ENCODE assay signal across 7 cellular contexts in genomic region chr11:66345316-66345649, GRCh38. TPM values are rescaled to one million over a fixed set of nuclear protein-coding genes. Genes with fewer than 3 reads are reported as not detected.
DNase-seq lines count a peak whose midpoint lies in the region; ATAC-seq and TF ChIP-seq lines count a peak whose summit lies in the region.

No MANE protein-coding gene starts in this region.

- no peak for TF ChIP-seq CTCF in PC-9 (conservative IDR thresholded peaks at IDR 0.05)
- TF ChIP-seq CTCF in fibroblast of lung (conservative IDR thresholded peaks at IDR 0.05 in 1 of 2, IDR thresholded peaks at IDR 0.05 in 1 of 2; ENCODE audit: low read depth in 1 of 2, low read length in 2 of 2) = no peak

- H2AFZ ChIP-seq in PC-9 (peak overlapping the region; percentile 93), fibroblast of lung (ENCODE audit: low read length) (peak overlapping the region; percentile 84)

- no TSS peak for BruUV-seq in PC-9 (replicated peaks; lab: Mats Ljungman, UMichigan)

- H3K27me3 ChIP-seq in PC-9 (ENCODE audit: insufficient read depth, low read depth) = no peaks in the 10 kb centered on the region
- H3K27me3 ChIP-seq in fibroblast of lung (ENCODE audit: control insufficient read depth, insufficient read depth, low read length) = no peaks in the 10 kb centered on the region
- no peaks in the 10 kb centered on the region for H3K27me3 ChIP-seq in skeletal muscle tissue (ENCODE audit: control insufficient read depth in 3 of 3, insufficient read depth in 3 of 3, low read length in 3 of 3)

- intact Hi-C loops in PC-9 (cut with micrococcal nuclease; ENCODE audit: unreplicated experiment) = loop anchor here (1.0 kb wide), 1 partner anchor 26 kb away; the partner anchor contains the start of gene SLC29A2

- H3K27ac ChIP-seq in PC-9 = 0 out of 2 replicates have a peak overlapping the region, but pooled peaks have one; percentile 11
- H3K27ac ChIP-seq in fibroblast of lung (ENCODE audit: insufficient read depth, low read length) = peak overlapping the region; percentile 86
- peak overlapping the region; percentile 55 for H3K27ac ChIP-seq in skeletal muscle tissue (ENCODE audit: low read depth, low read length)

- CTCF ChIA-PET in PC-9 (lab: Charles Lee) = interaction anchor here (0.6 to 2.4 kb wide), 4 partner anchors 9 to 77 kb away, joined by 4 to 7 read pairs (median 6); partner anchors contain the start of gene RIN1

- H4K20me1 ChIP-seq in PC-9 (ENCODE audit: insufficient read depth) (peaks cover 10% of the 10 kb centered on the region), fibroblast of lung (ENCODE audit: control insufficient read depth, extremely low read depth, insufficient read depth, low read length) (no peaks in the 10 kb centered on the region)

- peak; percentile 11 for ATAC-seq in GM21576 (IDR thresholded peaks at IDR 0.05; ENCODE audit: unreplicated experiment)
- ATAC-seq in HG03025 (IDR thresholded peaks at IDR 0.05; ENCODE audit: low FRiP score, unreplicated experiment) = no peak

- H3K9ac ChIP-seq in fibroblast of lung (ENCODE audit: insufficient read depth, low read length) (peak overlapping the region; percentile 78), skeletal muscle tissue (ENCODE audit: low read depth in 1 of 3, low read length in 3 of 3) (peak overlapping the region; percentile 78 to 94 (median 94))

- no peaks in the 10 kb centered on the region for H3K9me2 ChIP-seq in PC-9 (ENCODE audit: insufficient read depth)

- peak overlapping the region; percentile 87 for H3K4me2 ChIP-seq in PC-9
- peak overlapping the region; percentile 96 for H3K4me2 ChIP-seq in fibroblast of lung (ENCODE audit: extremely low read depth, insufficient read depth, low read length)

- H3K4me3 ChIP-seq in PC-9 (peak overlapping the region; percentile 100), fibroblast of lung (replicated peaks in 1 of 4; ENCODE audit: control extremely low read depth in 1 of 4, insufficient read depth in 1 of 4, low read depth in 3 of 4, low read length in 4 of 4) (peak overlapping the region; percentile 74 to 92 (median 84)), skeletal muscle tissue (ENCODE audit: low read length in 3 of 3) (peak overlapping the region; percentile 95 to 99 (median 99))

- peaks cover 38% of the 10 kb centered on the region for H3F3A ChIP-seq in PC-9 (ENCODE audit: insufficient read depth, low read depth)

- H3K36me3 ChIP-seq in PC-9 (ENCODE audit: low read depth) (no peaks in the 10 kb centered on the region), fibroblast of lung (ENCODE audit: control insufficient read depth, insufficient read depth, low read length) (peaks cover 16% of the 10 kb centered on the region), skeletal muscle tissue (ENCODE audit: control insufficient read depth in 3 of 3, insufficient read depth in 3 of 3, low read length in 3 of 3) (peaks cover 19 to 24% (median 22%) of the 10 kb centered on the region in 3 donors)

- POLR2A ChIA-PET in PC-9 (lab: Charles Lee; ENCODE audit: unreplicated experiment) = interaction anchor here (0.5 to 0.6 kb wide), 4 partner anchors 25 to 109 kb away, joined by 3 to 5 read pairs (median 4); no protein-coding TSS in a partner anchor

- H3K4me1 ChIP-seq in PC-9 (replicated peaks; ENCODE audit: insufficient read depth) = peaks cover 34% of the 10 kb centered on the region
- peaks cover 22% of the 10 kb centered on the region for H3K4me1 ChIP-seq in fibroblast of lung (ENCODE audit: control insufficient read depth, extremely low read depth, insufficient read depth, low read length)
- peaks cover 38 to 44% (median 38%) of the 10 kb centered on the region in 3 donors for H3K4me1 ChIP-seq in skeletal muscle tissue (ENCODE audit: control insufficient read depth in 3 of 3, insufficient read depth in 3 of 3, low read length in 3 of 3)

- no peak for DNase-seq in PC-9
- no peak for DNase-seq in fibroblast of lung (ENCODE audit: low read depth in 2 of 2)
- DNase-seq in Ammon's horn (ENCODE audit: low spot score) = no peak
- DNase-seq in NCI-H2081 treated with DMSO at 0.1 percent for 48 hours (lab: John Stamatoyannopoulos, UW) = no peak

- peaks cover 39% of the 10 kb centered on the region for H3K79me2 ChIP-seq in PC-9 (ENCODE audit: low read depth)
- peaks cover 24% of the 10 kb centered on the region for H3K79me2 ChIP-seq in fibroblast of lung (ENCODE audit: control insufficient read depth, insufficient read depth, low read length)

- H3K9me3 ChIP-seq in PC-9 (ENCODE audit: insufficient read depth, low read depth) = no peaks in the 10 kb centered on the region
- no peaks in the 10 kb centered on the region for H3K9me3 ChIP-seq in fibroblast of lung (ENCODE audit: control insufficient read depth, insufficient read depth, low read depth, low read length)
- no peaks in the 10 kb centered on the region for H3K9me3 ChIP-seq in skeletal muscle tissue (ENCODE audit: control insufficient read depth in 3 of 3, low read length in 3 of 3)

RNA-seq across cellular contexts. Expression of gene BRMS1, which starts 0.4 kb away (rescaled TPM):
- total RNA-seq in PC-9 (2021) = 43.2 and 54.3 TPM in 2 replicates
- total RNA-seq in fibroblast of lung = 43.9 and 50.6 TPM in 2 replicates
- 25.7 and 41.6 TPM in 2 replicates for polyA plus RNA-seq in fibroblast of lung
- polyA plus RNA-seq in fibroblast of lung (2012) = 32.5 and 59.6 TPM in 2 replicates
- 9.5 and 19.5 TPM in 2 replicates for polyA minus RNA-seq in fibroblast of lung (ENCODE audit: low replicate concordance)
- total RNA-seq in skeletal muscle tissue = 28.2 TPM

RNA-seq across cellular contexts. Expression of gene B4GAT1, which starts 2.1 kb away (rescaled TPM):
- total RNA-seq in PC-9 (2021) (22.8 and 28.5 TPM in 2 replicates), fibroblast of lung (34.7 and 48.9 TPM in 2 replicates), skeletal muscle tissue (24.5 TPM)
- polyA plus RNA-seq in fibroblast of lung = 13.1 and 15.7 TPM in 2 replicates
- 20.9 and 28.3 TPM in 2 replicates for polyA plus RNA-seq in fibroblast of lung (2012)
- 3.9 and 4.4 TPM in 2 replicates for polyA minus RNA-seq in fibroblast of lung (ENCODE audit: low replicate concordance)

RNA-seq across cellular contexts. Expression of gene RIN1, which starts 9.0 kb away (rescaled TPM):
- total RNA-seq in PC-9 (2021) = 15.5 and 19.5 TPM in 2 replicates
- total RNA-seq in fibroblast of lung = 12.6 and 22.1 TPM in 2 replicates
- polyA plus RNA-seq in fibroblast of lung = 6.3 and 10.6 TPM in 2 replicates
- polyA plus RNA-seq in fibroblast of lung (2012) = 20.1 and 38.9 TPM in 2 replicates
- 11.7 and 30.8 TPM in 2 replicates for polyA minus RNA-seq in fibroblast of lung (ENCODE audit: low replicate concordance)
- 5.7 TPM for total RNA-seq in skeletal muscle tissue

RNA-seq across cellular contexts. Expression of gene SLC29A2, which starts 26.3 kb away (rescaled TPM):
- total RNA-seq in PC-9 (2021) (28.9 and 36.1 TPM in 2 replicates), fibroblast of lung (under 0.01 and 0.17 TPM in 2 replicates), skeletal muscle tissue (4.2 TPM)
- 0.15 and 1.7 TPM in 2 replicates for polyA plus RNA-seq in fibroblast of lung
- polyA plus RNA-seq in fibroblast of lung (2012) = 0.43 and 3.1 TPM in 2 replicates
- polyA minus RNA-seq in fibroblast of lung (ENCODE audit: low replicate concordance) = 0.11 and 6.4 TPM in 2 replicates

RNA-seq across cellular contexts. Expression of gene CD248, which starts 28.4 kb away (rescaled TPM):
- not detected in 2 replicates for total RNA-seq in PC-9 (2021)
- total RNA-seq in fibroblast of lung = 52.6 and 95.6 TPM in 2 replicates
- polyA plus RNA-seq in fibroblast of lung = 98.8 and 132 TPM in 2 replicates
- polyA plus RNA-seq in fibroblast of lung (2012) = 418 and 663 TPM in 2 replicates
- polyA minus RNA-seq in fibroblast of lung (ENCODE audit: low replicate concordance) = 333 and 643 TPM in 2 replicates
- total RNA-seq in skeletal muscle tissue = 19.3 TPM

Comparison
In these comparisons a context has a peak if more than half of its experiments do, and no peak if none do; other contexts are left out.
1. H3K27ac ChIP-seq: peak in every context shown above with its lines; median percentile 86 in fibroblast of lung; 55 in skeletal muscle tissue; 11 in PC-9.